13 cellular contexts compared by ENCODE assay signal in genomic region chr20:41176711-41177552, GRCh38. TPM values are rescaled to one million over a fixed set of nuclear protein-coding genes. Genes with fewer than 3 reads are reported as not detected.
DNase-seq lines count a peak whose midpoint lies in the region; ATAC-seq and TF ChIP-seq lines count a peak whose summit lies in the region.
"Had no signal": no experiment of that assay in that cellular context is flagged by ENCODE, and none has a peak within 500 bp of the region (broad histone marks: within the 10 kb centered on the region; RNA-seq: fewer than 3 reads in every experiment).

No MANE protein-coding gene starts in this region.

- no peak overlapping the region for H3K27ac ChIP-seq in HCT116 (ENCODE audit: low read depth, low read length)
- H3K27ac ChIP-seq in right cardiac atrium (ENCODE audit: low read length) = peak overlapping the region; percentile 65

- DNase-seq in HCT116 (ENCODE audit: low read depth, low spot score) = no peak
- peak; percentile 7 for DNase-seq in activated T-helper 2 cell treated with anti-CD3 and anti-CD28 coated beads, Interferon-gamma antibody, Interleukin-2, Interleukin-4, amounts not matched to agents 10 μg/mL and 5 μg/mL and 100 μg/mL, durations not matched to agents 14 hours and 24 hours and 36 hours (ENCODE audit: low spot score)
- peak in 1 of 3 donors; percentile 20 for DNase-seq in right cardiac atrium
- peak in 1 of 2 donors; percentile 6 for DNase-seq in stimulated activated naive CD8-positive, alpha-beta T cell treated with anti-CD3 and anti-CD28 coated beads, Interleukin-15, amount 100 ng/mL, for 72 hours
- no peak for DNase-seq in UCSD-AML1 (lab: John Stamatoyannopoulos, UW; ENCODE audit: unreplicated experiment)
- DNase-seq: activated CD4-positive, alpha-beta T cell treated with anti-CD3 and anti-CD28 coated beads, Interleukin-2, amount 10 ng/mL, durations not matched to agents 7 days and 5 days; central memory CD4-positive, alpha-beta T cell; DMS79 treated with DMSO at 0.1 percent for 48 hours; NCI-H2107 had no signal

- CTCF ChIA-PET in HCT116 (lab: Charles Lee) = interaction anchor here (1.2 to 1.3 kb wide), 2 partner anchors 55 to 164 kb away, joined by 3 to 4 read pairs; partner anchors contain the start of gene LPIN3

- RAD21 ChIA-PET in HCT116 (lab: Charles Lee; ENCODE audit: low non-redundant PET in 1 of 2, low total read pairs in 2 of 2, uncharacterized antibody in 2 of 2, unreplicated experiment in 2 of 2) = no interaction called here

- no peak for TF ChIP-seq CTCF in HCT116 (IDR thresholded peaks at IDR 0.05 in 2 of 3, conservative IDR thresholded peaks at IDR 0.05 in 1 of 3; ENCODE audit: borderline replicate concordance in 1 of 3, insufficient read depth in 1 of 3, low read depth in 2 of 3, low read length in 2 of 3)

- no peaks in the 10 kb centered on the region for H3K9me3 Mint-ChIP-seq in activated T-helper 2 cell treated with anti-CD3 and anti-CD28 coated beads, Interferon-gamma antibody, Interleukin-2, Interleukin-4, amounts not matched to agents 10 μg/mL and 5 μg/mL and 100 μg/mL, durations not matched to agents 14 hours and 24 hours and 36 hours
- H3K9me3 Mint-ChIP-seq in stimulated activated naive CD8-positive, alpha-beta T cell treated with anti-CD3 and anti-CD28 coated beads, Interleukin-15, amount 100 ng/mL, for 72 hours = no peaks in the 10 kb centered on the region
- H3K9me3 Mint-ChIP-seq: activated CD4-positive, alpha-beta T cell treated with anti-CD3 and anti-CD28 coated beads, Interleukin-2, amount 10 ng/mL, durations not matched to agents 7 days and 5 days; neural crest cell had no signal

- peaks cover 1% of the 10 kb centered on the region for H3K4me1 Mint-ChIP-seq in activated T-helper 2 cell treated with anti-CD3 and anti-CD28 coated beads, Interferon-gamma antibody, Interleukin-2, Interleukin-4, amounts not matched to agents 10 μg/mL and 5 μg/mL and 100 μg/mL, durations not matched to agents 14 hours and 24 hours and 36 hours (ENCODE audit: low read depth)
- peaks cover 44% of the 10 kb centered on the region for H3K4me1 Mint-ChIP-seq in stimulated activated naive CD8-positive, alpha-beta T cell treated with anti-CD3 and anti-CD28 coated beads, Interleukin-15, amount 100 ng/mL, for 72 hours

- H3K27ac Mint-ChIP-seq in activated T-helper 2 cell treated with anti-CD3 and anti-CD28 coated beads, Interferon-gamma antibody, Interleukin-2, Interleukin-4, amounts not matched to agents 10 μg/mL and 5 μg/mL and 100 μg/mL, durations not matched to agents 14 hours and 24 hours and 36 hours = no peak overlapping the region
- H3K27ac Mint-ChIP-seq in stimulated activated naive CD8-positive, alpha-beta T cell treated with anti-CD3 and anti-CD28 coated beads, Interleukin-15, amount 100 ng/mL, for 72 hours = peak overlapping the region; percentile 23 to 41
- H3K27ac Mint-ChIP-seq: activated CD4-positive, alpha-beta T cell treated with anti-CD3 and anti-CD28 coated beads, Interleukin-2, amount 10 ng/mL, durations not matched to agents 7 days and 5 days had no signal

- intact Hi-C loops in HCT116 (cut with micrococcal nuclease) (no loop called here), right cardiac atrium (cut with DNase I) (loop anchor here in 2 of 4 donors (5.0 to 10.0 kb wide), 2 partner anchors 55 to 238 kb away; no protein-coding TSS in a partner anchor)
- intact Hi-C loops in activated T-helper 2 cell treated with anti-CD3 and anti-CD28 coated beads, Interferon-gamma antibody, Interleukin-2, Interleukin-4, amounts not matched to agents 10 μg/mL and 5 μg/mL and 100 μg/mL, durations not matched to agents 14 hours and 24 hours and 36 hours (cut with micrococcal nuclease) = no loop called here

- no peak for ATAC-seq in HCT116
- no peak for ATAC-seq in right cardiac atrium
- no peak for ATAC-seq in stimulated activated naive CD8-positive, alpha-beta T cell treated with anti-CD3 and anti-CD28 coated beads, Interleukin-15, amount 100 ng/mL, for 72 hours
- no peak for ATAC-seq in HG02938 (IDR thresholded peaks at IDR 0.05; ENCODE audit: unreplicated experiment)
- ATAC-seq in GM21390 (IDR thresholded peaks at IDR 0.05; ENCODE audit: unreplicated experiment) = no peak
- ATAC-seq in HG03139 (IDR thresholded peaks at IDR 0.05; ENCODE audit: unreplicated experiment) = no peak

- no peaks in the 10 kb centered on the region for H3K27me3 Mint-ChIP-seq in activated T-helper 2 cell treated with anti-CD3 and anti-CD28 coated beads, Interferon-gamma antibody, Interleukin-2, Interleukin-4, amounts not matched to agents 10 μg/mL and 5 μg/mL and 100 μg/mL, durations not matched to agents 14 hours and 24 hours and 36 hours (ENCODE audit: low read depth)
- no peaks in the 10 kb centered on the region for H3K27me3 Mint-ChIP-seq in stimulated activated naive CD8-positive, alpha-beta T cell treated with anti-CD3 and anti-CD28 coated beads, Interleukin-15, amount 100 ng/mL, for 72 hours
- H3K27me3 Mint-ChIP-seq: activated CD4-positive, alpha-beta T cell treated with anti-CD3 and anti-CD28 coated beads, Interleukin-2, amount 10 ng/mL, durations not matched to agents 7 days and 5 days had no signal

- H3K36me3 Mint-ChIP-seq in activated T-helper 2 cell treated with anti-CD3 and anti-CD28 coated beads, Interferon-gamma antibody, Interleukin-2, Interleukin-4, amounts not matched to agents 10 μg/mL and 5 μg/mL and 100 μg/mL, durations not matched to agents 14 hours and 24 hours and 36 hours (ENCODE audit: low read depth) = peaks cover 46% of the 10 kb centered on the region

- no peaks in the 10 kb centered on the region for H4K20me1 ChIP-seq in HCT116 (ENCODE audit: insufficient read depth)

- peaks cover 3 to 16% of the 10 kb centered on the region in 2 experiments; a peak in 3 of 4 replicates for H3K4me1 ChIP-seq in HCT116 (ENCODE audit: control insufficient read depth in 1 of 2, insufficient read depth in 2 of 2, low read length in 2 of 2)
- peaks cover 32% of the 10 kb centered on the region for H3K4me1 ChIP-seq in right cardiac atrium (ENCODE audit: control insufficient read depth, insufficient read depth, low read length)

- BruUV-seq in HCT116 (replicated peaks; lab: Mats Ljungman, UMichigan) = no TSS peak

- no peaks in the 10 kb centered on the region for H3K9me2 ChIP-seq in HCT116 (ENCODE audit: insufficient read depth)

- no peak overlapping the region for H3K9ac ChIP-seq in HCT116 (ENCODE audit: low read length)

- H3K36me3 ChIP-seq in HCT116 (ENCODE audit: control insufficient read depth in 1 of 2, insufficient read depth in 2 of 2, low read length in 2 of 2) = peaks cover 12 to 14% of the 10 kb centered on the region in 2 experiments; a peak in 3 of 4 replicates

- POLR2A ChIA-PET in HCT116 (lab: Charles Lee) = no interaction called here

- H3K9me3 ChIP-seq in HCT116 (ENCODE audit: control insufficient read depth in 1 of 2, insufficient read depth in 1 of 2, low read depth in 1 of 2, low read length in 2 of 2) (no peaks in the 10 kb centered on the region), right cardiac atrium (ENCODE audit: control insufficient read depth, low read length) (no peaks in the 10 kb centered on the region)

- H3K79me2 ChIP-seq in HCT116 (ENCODE audit: insufficient read depth, low read length) = no peaks in the 10 kb centered on the region

- 87% methylated on average over 8 of the region's 8 CpGs for WGBS in right cardiac atrium

- no peak for TF ChIP-seq POLR2A in HCT116 (IDR thresholded peaks at IDR 0.05; ENCODE audit: borderline replicate concordance, extremely low read depth, insufficient read depth, insufficient read length)

- no peak overlapping the region for H3K4me3 ChIP-seq in HCT116 (replicated peaks in 1 of 2; ENCODE audit: low read depth in 1 of 2, low read length in 2 of 2)
- no peak overlapping the region for H3K4me3 ChIP-seq in right cardiac atrium (ENCODE audit: low read length)

- H3K4me3 Mint-ChIP-seq in activated T-helper 2 cell treated with anti-CD3 and anti-CD28 coated beads, Interferon-gamma antibody, Interleukin-2, Interleukin-4, amounts not matched to agents 10 μg/mL and 5 μg/mL and 100 μg/mL, durations not matched to agents 14 hours and 24 hours and 36 hours (ENCODE audit: low read depth) = no peak overlapping the region
- H3K4me3 Mint-ChIP-seq in stimulated activated naive CD8-positive, alpha-beta T cell treated with anti-CD3 and anti-CD28 coated beads, Interleukin-15, amount 100 ng/mL, for 72 hours = no peak overlapping the region
- H3K4me3 Mint-ChIP-seq: activated CD4-positive, alpha-beta T cell treated with anti-CD3 and anti-CD28 coated beads, Interleukin-2, amount 10 ng/mL, durations not matched to agents 7 days and 5 days; neural crest cell had no signal

- no peak for TF ChIP-seq RAD21 in HCT116 (IDR thresholded peaks at IDR 0.05; ENCODE audit: low read depth)

- H3K27me3 ChIP-seq in HCT116 (ENCODE audit: insufficient read depth, low read length) (no peaks in the 10 kb centered on the region), right cardiac atrium (ENCODE audit: control insufficient read depth, insufficient read depth) (no peaks in the 10 kb centered on the region)

- H3K4me2 ChIP-seq in HCT116 (ENCODE audit: low read length) = peak overlapping the region; percentile 45

- H2AFZ ChIP-seq in HCT116 (ENCODE audit: low read depth, low read length, poor library complexity, severe bottlenecking) = no peak overlapping the region

TF ChIP-seq in HCT116, 20 proteins besides CTCF, POLR2A, EP300 and RAD21:
- TF ChIP-seq CBX3 (IDR thresholded peaks at IDR 0.05; ENCODE audit: low read depth) (no peak), SRF (IDR thresholded peaks at IDR 0.05; ENCODE audit: low read depth) (no peak), FOSL1 (IDR thresholded peaks at IDR 0.05; ENCODE audit: low read depth) (no peak), SP1 (IDR thresholded peaks at IDR 0.05; ENCODE audit: low read depth) (no peak), SIN3A (IDR thresholded peaks at IDR 0.05; ENCODE audit: low read depth) (no peak)

RNA-seq across cellular contexts. Expression of gene PLCG1, which starts 39.6 kb away (rescaled TPM):
- total RNA-seq in HCT116 (2021; ENCODE audit: unreplicated experiment) = 45.6 TPM
- 28.5 and 41.7 TPM in 2 replicates for polyA plus RNA-seq in HCT116 (2012)
- 174 and 187 TPM in 2 replicates for total RNA-seq in activated T-helper 2 cell treated with anti-CD3 and anti-CD28 coated beads, Interferon-gamma antibody, Interleukin-2, Interleukin-4, amounts not matched to agents 10 μg/mL and 5 μg/mL and 100 μg/mL, durations not matched to agents 14 hours and 24 hours and 36 hours
- 10 to 100 TPM; 50.1 to 62.2 (median 58.3) TPM for total RNA-seq in right cardiac atrium
- polyA plus RNA-seq in right cardiac atrium = 45.6 TPM
